ENCODE assay signal across 8 cellular contexts in genomic region chr3:11271986-11272904, GRCh38. TPM values are rescaled to one million over a fixed set of nuclear protein-coding genes. Genes with fewer than 3 reads are reported as not detected.
DNase-seq lines count a peak whose midpoint lies in the region; TF ChIP-seq lines count a peak whose summit lies in the region.

Gene ATG7, plus strand, starts transcription at chr3:11272397. Its CDS starts 26,299 bp downstream, at chr3:11298696.

- H3K79me2 ChIP-seq in MM.1S (ENCODE audit: low read length) = peaks cover 47% of the 10 kb centered on the region
- H3K79me2 ChIP-seq in neural cell (replicated peaks; ENCODE audit: insufficient read depth, low read length) = peaks cover 13% of the 10 kb centered on the region

- H3K9me2 ChIP-seq in MM.1S (replicated peaks; ENCODE audit: insufficient read depth, low read length) = no peaks in the 10 kb centered on the region
- H3K9me2 ChIP-seq in neural cell (ENCODE audit: insufficient read depth, low read length) = no peaks in the 10 kb centered on the region

- H3K36me3 ChIP-seq in HAP-1 (replicated peaks) (no peaks in the 10 kb centered on the region), MM.1S (replicated peaks; ENCODE audit: insufficient read depth, low read length) (no peaks in the 10 kb centered on the region), neural cell (ENCODE audit: insufficient read depth, low read length) (no peaks in the 10 kb centered on the region), stomach (peaks cover 2 to 13% (median 8%) of the 10 kb centered on the region in 4 donors)

- DNase-seq in G401 (ENCODE audit: low spot score) (peak; percentile 95), HAP-1 (ENCODE audit: low spot score in 2 of 2) (peak; percentile 88 to 98), MM.1S (peak; percentile 98), SIG-M5 (lab: John Stamatoyannopoulos, UW) (peak; percentile 67), activated gamma-delta T cell (lab: John Stamatoyannopoulos, UW) (peak; percentile 93), fibroblast of the conjunctiva (ENCODE audit: low read depth) (peak; percentile 94), stomach (peak; percentile 99)

- WGBS in stomach, 5 donors = 1 to 3% (median 2%) methylated on average over 38 to 51 of the region's 51 CpGs

- peak within 1 kb of the TSS; percentile 71 for H3K4me2 ChIP-seq in MM.1S (ENCODE audit: low read depth, low read length)
- H3K4me2 ChIP-seq in neural cell (ENCODE audit: low read length) = peak within 1 kb of the TSS; percentile 88

- H4K20me1 ChIP-seq in MM.1S (ENCODE audit: insufficient read depth, low read length) = no peaks in the 10 kb centered on the region
- no peaks in the 10 kb centered on the region for H4K20me1 ChIP-seq in neural cell (ENCODE audit: insufficient read depth)

- peak within 1 kb of the TSS; percentile 97 for H2AFZ ChIP-seq in MM.1S (ENCODE audit: low read length)
- H2AFZ ChIP-seq in neural cell (ENCODE audit: low read depth, low read length) = peak within 1 kb of the TSS; percentile 84

- TF ChIP-seq EP300 in neural cell (conservative IDR thresholded peaks at IDR 0.05; ENCODE audit: poor library complexity, severe bottlenecking) (peak; percentile 77), stomach (IDR thresholded peaks at IDR 0.05) (no peak)

- H3F3A ChIP-seq in MM.1S (ENCODE audit: insufficient read depth, low read length) (no peaks in the 10 kb centered on the region), neural cell (ENCODE audit: insufficient read depth, low read length, poor library complexity, severe bottlenecking) (no peaks in the 10 kb centered on the region)

- H3K9ac ChIP-seq in MM.1S (ENCODE audit: low read length) (peak within 1 kb of the TSS; percentile 87), neural cell (ENCODE audit: low read length) (peak within 1 kb of the TSS; percentile 83)

- H3K4me1 ChIP-seq in HAP-1 (peaks cover 3% of the 10 kb centered on the region; the same call in 1 of the 2 replicates), MM.1S (ENCODE audit: low read length) (peaks cover 10% of the 10 kb centered on the region), stomach (peaks cover 18 to 38% (median 27%) of the 10 kb centered on the region in 4 donors)

- H3K27ac ChIP-seq in MM.1S (ENCODE audit: low read length) = peak within 1 kb of the TSS; percentile 27; the same call in 1 of the 2 replicates
- peak within 1 kb of the TSS; percentile 81 for H3K27ac ChIP-seq in neural cell (ENCODE audit: low read length)
- peak within 1 kb of the TSS; percentile 68 to 94 (median 82) for H3K27ac ChIP-seq in stomach

- in situ Hi-C loops in G401 (cut with HindIII; ENCODE audit: low sequenced_read_pairs) = no loop called here
- in situ Hi-C loops in HAP-1 (cut with MboI; ENCODE audit: low sequenced_read_pairs) = no loop called here

- no peak for TF ChIP-seq CTCF in MM.1S (IDR thresholded peaks at IDR 0.05; ENCODE audit: low read length)
- TF ChIP-seq CTCF in neural cell (IDR thresholded peaks at IDR 0.05; ENCODE audit: poor library complexity, severe bottlenecking) = peak; percentile 50
- TF ChIP-seq CTCF in stomach (IDR thresholded peaks at IDR 0.05) = peak in 1 of 7 experiments; percentile 31

- peak within 1 kb of the TSS; percentile 83 for H3K4me3 ChIP-seq in HAP-1
- peak within 1 kb of the TSS; percentile 84 for H3K4me3 ChIP-seq in MM.1S (ENCODE audit: low read length)
- H3K4me3 ChIP-seq in neural cell (ENCODE audit: low read length) = peak within 1 kb of the TSS; percentile 79
- H3K4me3 ChIP-seq in stomach = peak within 1 kb of the TSS; percentile 70 to 88 (median 80)

- peak in 2 of 4 donors; percentile 66 to 88 for TF ChIP-seq POLR2A in stomach (IDR thresholded peaks at IDR 0.05)

- intact Hi-C loops in stomach (cut with DNase I; ENCODE audit: low total_unique reads) = no loop called here

- peak; percentile 41 for TF ChIP-seq RAD21 in neural cell (conservative IDR thresholded peaks at IDR 0.05)

- no peaks in the 10 kb centered on the region for H3K9me3 ChIP-seq in HAP-1
- no peaks in the 10 kb centered on the region for H3K9me3 ChIP-seq in MM.1S (replicated peaks; ENCODE audit: insufficient read depth, low read length)
- no peaks in the 10 kb centered on the region for H3K9me3 ChIP-seq in neural cell (ENCODE audit: low read length)
- no peaks in the 10 kb centered on the region for H3K9me3 ChIP-seq in stomach

- no peaks in the 10 kb centered on the region for H3K27me3 ChIP-seq in HAP-1 (ENCODE audit: low read depth)
- peaks cover 6% of the 10 kb centered on the region; the same call in 1 of the 2 replicates for H3K27me3 ChIP-seq in MM.1S (replicated peaks; ENCODE audit: insufficient read depth, low read length)
- no peaks in the 10 kb centered on the region for H3K27me3 ChIP-seq in neural cell (ENCODE audit: insufficient read depth, low read depth, low read length)
- no peaks in the 10 kb centered on the region for H3K27me3 ChIP-seq in stomach

TF ChIP-seq in neural cell, 6 proteins besides CTCF, POLR2A, EP300 and RAD21:
- no peak for TF ChIP-seq EZH2 (IDR thresholded peaks at IDR 0.05; ENCODE audit: borderline replicate concordance, insufficient read depth, low read length, poor library complexity, severe bottlenecking)
- peak; percentile 80 for TF ChIP-seq REST (IDR thresholded peaks at IDR 0.05; ENCODE audit: borderline replicate concordance)
- peak; percentile 35 for TF ChIP-seq SMC3 (conservative IDR thresholded peaks at IDR 0.05; ENCODE audit: poor library complexity)
- TF ChIP-seq MXI1 (conservative IDR thresholded peaks at IDR 0.05; ENCODE audit: poor library complexity, severe bottlenecking) = peak; percentile 89
- TF ChIP-seq TAF1 (IDR thresholded peaks at IDR 0.05; ENCODE audit: low read depth) = peak; percentile 57
- TF ChIP-seq POLR2AphosphoS5 (IDR thresholded peaks at IDR 0.05) = peak; percentile 94

RNA-seq across cellular contexts. Expression of gene ATG7, which starts in this region (rescaled TPM):
- total RNA-seq in G401 (2014; rRNA removed; shearing (Covaris generic)) = 37.5 and 48.5 TPM in 2 replicates
- polyA plus RNA-seq in neural cell = 28.8 and 40.1 TPM in 2 replicates
- polyA minus RNA-seq in neural cell = 69.1 and 71.8 TPM in 2 replicates
- 100 to 1,000 TPM in 1 of 5 donors, 10 to 100 TPM in 4; 14.5 to 167 (median 68.8) TPM for total RNA-seq in stomach
- 10 to 100 TPM in 2 of 3 donors, 1 to 10 TPM in 1; 6.8 to 12.9 (median 12.5) TPM for polyA plus RNA-seq in stomach

Comparison
In these comparisons a context has a peak if more than half of its experiments do, and no peak if none do; other contexts are left out.
1. Peak in every context shown above with its lines: DNase-seq, H3K4me3 ChIP-seq and H3K27ac ChIP-seq.
2. H3K27ac ChIP-seq: peak in every context shown above with its lines; median percentile 82 in stomach; 81 in neural cell; 27 in MM.1S.